In the genomic region with DNA sequence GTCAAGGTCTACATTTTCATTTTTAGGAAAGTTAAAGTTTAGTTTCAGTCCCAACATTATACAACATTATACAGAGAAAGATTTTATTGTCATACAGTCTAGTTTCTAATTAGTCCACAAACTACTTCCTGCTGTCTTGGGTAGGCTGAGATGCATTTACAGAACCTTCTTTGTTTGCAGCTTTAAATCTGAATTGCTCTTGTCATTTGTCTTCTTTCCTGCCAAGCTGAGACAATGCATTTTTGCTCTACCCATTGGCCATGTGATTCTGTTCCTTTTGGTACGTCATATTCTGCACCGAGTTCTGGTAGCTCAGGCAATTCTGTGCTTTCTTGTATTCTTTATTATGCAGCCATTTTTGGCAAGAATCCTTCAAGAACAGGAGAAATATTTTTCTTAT, we compare ENCODE assay signal across 14 cellular contexts.
"Had no signal": no experiment of that assay in that cellular context is flagged by ENCODE, and none has a peak within 500 bp of the region (broad histone marks: within the 10 kb centered on the region; RNA-seq: fewer than 3 reads in every experiment).

No MANE protein-coding gene starts in this region.

- H3K4me1 ChIP-seq: left ventricle myocardium inferior, spleen had no signal

- ATAC-seq: body of pancreas, T-cell had no signal

- H3K4me3 ChIP-seq: body of pancreas, left ventricle myocardium inferior, spleen, tibial artery had no signal

- H3K27me3 ChIP-seq: body of pancreas, spleen, tibial artery had no signal

- H3K27ac ChIP-seq: body of pancreas, left ventricle myocardium inferior, spleen, tibial artery had no signal

- H3K9me3 ChIP-seq: body of pancreas, left ventricle myocardium inferior, spleen, tibial artery had no signal

- DNase-seq: activated CD4-positive, alpha-beta T cell treated with anti-CD3 and anti-CD28 coated beads for 1 hour; activated CD4-positive, alpha-beta T cell treated with anti-CD3 and anti-CD28 coated beads, Interleukin-2, amount 50 U/mL, for 1 hour; activated gamma-delta T cell treated with Interleukin-2 at 50 U/mL for 16 hours; activated T-cell treated with anti-CD3 and anti-CD28 coated beads, Interleukin-2, amount 50 U/mL, for 1 hour; body of pancreas; immature natural killer cell; kidney glomerular epithelial cell; left ventricle myocardium inferior; nephron progenitor cell; occipital lobe; spleen; stimulated activated CD4-positive, alpha-beta T cell treated with anti-CD3 and anti-CD28 coated beads, Interleukin-4, amount 100 ng/mL, for 24 hours; T-cell; tibial artery had no signal

- H3K36me3 ChIP-seq: left ventricle myocardium inferior, spleen, tibial artery had no signal
